8 cellular contexts compared by ENCODE assay signal in genomic region chr7:33054261-33054964, GRCh38. TPM values are rescaled to one million over a fixed set of nuclear protein-coding genes. Genes with fewer than 3 reads are reported as not detected.
DNase-seq lines count a peak whose midpoint lies in the region; ATAC-seq and TF ChIP-seq lines count a peak whose summit lies in the region.
"Had no signal": no experiment of that assay in that cellular context is flagged by ENCODE, and none has a peak within 500 bp of the region (broad histone marks: within the 10 kb centered on the region; RNA-seq: fewer than 3 reads in every experiment).

No MANE protein-coding gene starts in this region.

- no peak overlapping the region for H3K27ac ChIP-seq in KMS-11

- POLR2A ChIA-PET in naive thymus-derived CD8-positive, alpha-beta T cell (lab: Charles Lee) = interaction anchor here (0.7 to 1.9 kb wide), 3 partner anchors 8 to 178 kb away, joined by 3 to 13 read pairs (median 6); partner anchors contain the start of gene NT5C3A

- H3K27me3 Mint-ChIP-seq in activated T-helper 17 cell treated with anti-CD3 and anti-CD28 coated beads, Interleukin-2, amount 50 U/mL, for 72 hours = no peaks in the 10 kb centered on the region
- no peaks in the 10 kb centered on the region for H3K27me3 Mint-ChIP-seq in naive thymus-derived CD8-positive, alpha-beta T cell

- H3K4me3 ChIP-seq in KMS-11 (IDR thresholded peaks at IDR 0.05; ENCODE audit: insufficient read depth, low read depth, low read length) = no peak overlapping the region

- H3K4me2 ChIP-seq in KMS-11 = peak overlapping the region; percentile 30

- H3K4me1 Mint-ChIP-seq in activated T-helper 17 cell treated with anti-CD3 and anti-CD28 coated beads, Interleukin-2, amount 50 U/mL, for 72 hours = peaks cover 18% of the 10 kb centered on the region
- peaks cover 17 to 84% (median 57%) of the 10 kb centered on the region in 4 donors for H3K4me1 Mint-ChIP-seq in naive thymus-derived CD8-positive, alpha-beta T cell

- H3K79me2 ChIP-seq in KMS-11 (ENCODE audit: insufficient read depth, low read depth) = peaks cover 88% of the 10 kb centered on the region

- peak; percentile 52 for ATAC-seq in GM18511 (IDR thresholded peaks at IDR 0.05; ENCODE audit: unreplicated experiment)
- ATAC-seq in activated T-helper 17 cell treated with anti-CD3 and anti-CD28 coated beads, Interleukin-2, amount 50 U/mL, for 72 hours (replicated peaks) = peak; percentile 96
- ATAC-seq in naive thymus-derived CD8-positive, alpha-beta T cell = peak; percentile 80 to 82
- no peak for ATAC-seq in GM18502 (IDR thresholded peaks at IDR 0.05; ENCODE audit: poor library complexity, unreplicated experiment)
- ATAC-seq: Panc1 had no signal

- H3K4me1 ChIP-seq in KMS-11 (ENCODE audit: low read depth, poor library complexity, severe bottlenecking) = peaks cover 50% of the 10 kb centered on the region

- H3K9ac ChIP-seq in KMS-11 = no peak overlapping the region

- no peak overlapping the region for H2AFZ ChIP-seq in KMS-11 (ENCODE audit: low read depth)

- H3K36me3 ChIP-seq in KMS-11 (ENCODE audit: insufficient read depth) = no peaks in the 10 kb centered on the region

- peak in 2 of 10 donors; percentile 21 to 23 for DNase-seq in naive thymus-derived CD8-positive, alpha-beta T cell
- no peak for DNase-seq in iPS-NIHi7 (ENCODE audit: extremely low spot score)
- no peak for DNase-seq in stimulated activated CD4-positive, alpha-beta T cell treated with anti-CD3 and anti-CD28 coated beads, Interleukin-4, amount 100 ng/mL, for 1 hour

- H4K20me1 ChIP-seq in KMS-11 (ENCODE audit: insufficient read depth) = 0 out of 2 replicates have a peak, but pooled peaks cover 6% of the 10 kb centered on the region

- H3K9me3 Mint-ChIP-seq in activated T-helper 17 cell treated with anti-CD3 and anti-CD28 coated beads, Interleukin-2, amount 50 U/mL, for 72 hours = no peaks in the 10 kb centered on the region
- no peaks in the 10 kb centered on the region for H3K9me3 Mint-ChIP-seq in naive thymus-derived CD8-positive, alpha-beta T cell

- peak overlapping the region; percentile 41 for H3K4me3 Mint-ChIP-seq in activated T-helper 17 cell treated with anti-CD3 and anti-CD28 coated beads, Interleukin-2, amount 50 U/mL, for 72 hours
- peak overlapping the region in 2 of 10 donors; percentile 0 to 44 for H3K4me3 Mint-ChIP-seq in naive thymus-derived CD8-positive, alpha-beta T cell

- H3K27me3 ChIP-seq in KMS-11 (ENCODE audit: insufficient read depth, low read depth) = no peaks in the 10 kb centered on the region

- H3K27ac Mint-ChIP-seq in activated T-helper 17 cell treated with anti-CD3 and anti-CD28 coated beads, Interleukin-2, amount 50 U/mL, for 72 hours = peak overlapping the region; percentile 59
- peak overlapping the region; percentile 56 to 90 (median 79) for H3K27ac Mint-ChIP-seq in naive thymus-derived CD8-positive, alpha-beta T cell

- H3K36me3 Mint-ChIP-seq in activated T-helper 17 cell treated with anti-CD3 and anti-CD28 coated beads, Interleukin-2, amount 50 U/mL, for 72 hours (ENCODE audit: low read depth) = peaks cover 7% of the 10 kb centered on the region
- peaks cover 0 to 7% (median 5%) of the 10 kb centered on the region in 3 donors for H3K36me3 Mint-ChIP-seq in naive thymus-derived CD8-positive, alpha-beta T cell

- TF ChIP-seq CTCF in KMS-11 (conservative IDR thresholded peaks at IDR 0.05; ENCODE audit: low read depth, low read length) = no peak

RNA-seq across cellular contexts. Expression of gene NT5C3A, which starts 8.2 kb away (rescaled TPM):
- total RNA-seq in activated T-helper 17 cell treated with anti-CD3 and anti-CD28 coated beads, Interleukin-2, amount 50 U/mL, for 72 hours = 10 to 100 TPM; 35.0 to 35.7 TPM
- total RNA-seq in naive thymus-derived CD8-positive, alpha-beta T cell = 10 to 100 TPM; 52.2 to 53.6 TPM
- 10 to 100 TPM; 44.6 to 53.9 (median 48.3) TPM for polyA plus RNA-seq in naive thymus-derived CD8-positive, alpha-beta T cell

RNA-seq across cellular contexts. Expression of gene RP9, which starts 54.8 kb away (rescaled TPM):
- total RNA-seq in activated T-helper 17 cell treated with anti-CD3 and anti-CD28 coated beads, Interleukin-2, amount 50 U/mL, for 72 hours = 10 to 100 TPM in 1 of 2 donors, 1 to 10 TPM in 1; 5.2 to 11.2 TPM
- 10 to 100 TPM; 20.2 to 21.7 TPM for total RNA-seq in naive thymus-derived CD8-positive, alpha-beta T cell
- 10 to 100 TPM; 15.3 to 23.9 (median 20.3) TPM for polyA plus RNA-seq in naive thymus-derived CD8-positive, alpha-beta T cell
